8 cellular contexts compared by ENCODE assay signal in genomic region chr5:170254056-170254455, GRCh38. TPM values are rescaled to one million over a fixed set of nuclear protein-coding genes. Genes with fewer than 3 reads are reported as not detected.
DNase-seq lines count a peak whose midpoint lies in the region; ATAC-seq, FAIRE-seq and TF ChIP-seq lines count a peak whose summit lies in the region.

No MANE protein-coding gene starts in this region.

- H3K27me3 Mint-ChIP-seq in natural killer cell treated with Interleukin-12 subunit alpha and Interleukin-12 subunit beta and Interleukin-15 and Interleukin-18, amount 100 ng/mL, for 72 hours, result no peaks in the 10 kb centered on the region

- H3K9ac ChIP-seq in kidney (ENCODE audit: low read length in 2 of 2), result no peak overlapping the region

- peaks cover 74% of the 10 kb centered on the region for H3K36me3 Mint-ChIP-seq in natural killer cell treated with Interleukin-12 subunit alpha and Interleukin-12 subunit beta and Interleukin-15 and Interleukin-18, amount 100 ng/mL, for 72 hours

- TF ChIP-seq CTCF in BE2C (IDR thresholded peaks at IDR 0.05; ENCODE audit: low read depth, low read length), result no peak
- no peak for TF ChIP-seq CTCF in kidney (IDR thresholded peaks at IDR 0.05; ENCODE audit: borderline replicate concordance, extremely low read depth, insufficient read depth)

- peak overlapping the region; percentile 58 to 71 for H3K27ac Mint-ChIP-seq in natural killer cell treated with Interleukin-12 subunit alpha and Interleukin-12 subunit beta and Interleukin-15 and Interleukin-18, amount 100 ng/mL, for 72 hours

- no peak overlapping the region for H3K4me3 ChIP-seq in BE2C (ENCODE audit: low read depth, low read length)
- no peak overlapping the region for H3K4me3 ChIP-seq in kidney (ENCODE audit: low read length in 2 of 2)

- H3K4me1 ChIP-seq in BE2C (no peaks in the 10 kb centered on the region), kidney (ENCODE audit: control insufficient read depth in 1 of 2, insufficient read depth in 1 of 2, low read depth in 1 of 2, low read length in 2 of 2) (no peaks in the 10 kb centered on the region)

- no peak overlapping the region for H3K27ac ChIP-seq in kidney (ENCODE audit: low read depth in 2 of 2, low read length in 2 of 2)

- H3K9me3 ChIP-seq in BE2C, result no peaks in the 10 kb centered on the region
- no peaks in the 10 kb centered on the region for H3K9me3 ChIP-seq in kidney (ENCODE audit: control insufficient read depth in 1 of 2, low read length in 2 of 2)

- intact Hi-C loops in kidney (cut with DNase I) (no loop called here), Right ventricle myocardium inferior (cut with DNase I) (no loop called here)

- peaks cover 48 to 51% of the 10 kb centered on the region in 2 donors for H3K4me1 Mint-ChIP-seq in natural killer cell treated with Interleukin-12 subunit alpha and Interleukin-12 subunit beta and Interleukin-15 and Interleukin-18, amount 100 ng/mL, for 72 hours (ENCODE audit: low read depth in 2 of 2)

- FAIRE-seq in kidney (lab: Jason Lieb, UNC), result no peak

- H3K27me3 ChIP-seq in BE2C, result peaks cover 55% of the 10 kb centered on the region

- ATAC-seq in GM19455 (IDR thresholded peaks at IDR 0.05; ENCODE audit: unreplicated experiment) (peak; percentile 98), HG03378 (IDR thresholded peaks at IDR 0.05; ENCODE audit: unreplicated experiment) (peak; percentile 95), Right ventricle myocardium inferior (no peak)
- ATAC-seq in natural killer cell treated with Interleukin-12 subunit alpha and Interleukin-12 subunit beta and Interleukin-15 and Interleukin-18, amount 100 ng/mL, for 72 hours, result peak; percentile 80 to 87

- peak overlapping the region; percentile 34 for H3K4me3 Mint-ChIP-seq in natural killer cell treated with Interleukin-12 subunit alpha and Interleukin-12 subunit beta and Interleukin-15 and Interleukin-18, amount 100 ng/mL, for 72 hours

- H3K36me3 ChIP-seq in BE2C (no peaks in the 10 kb centered on the region), kidney (ENCODE audit: control insufficient read depth in 1 of 2, insufficient read depth in 2 of 2, low read length in 2 of 2) (peaks cover 0 to 3% of the 10 kb centered on the region in 2 donors)

- DNase-seq in activated T-cell treated with anti-CD3 and anti-CD28 coated beads for 4 hours (peak; percentile 50), BE2C (no peak), kidney (no peak), midbrain (lab: John Stamatoyannopoulos, UW) (no peak), Right ventricle myocardium inferior (ENCODE audit: missing footprints) (no peak)
- no peak for DNase-seq in natural killer cell treated with Interleukin-12 subunit alpha and Interleukin-12 subunit beta and Interleukin-15 and Interleukin-18, amount 100 ng/mL, for 72 hours (ENCODE audit: low spot score)

- H3K9me3 Mint-ChIP-seq in natural killer cell treated with Interleukin-12 subunit alpha and Interleukin-12 subunit beta and Interleukin-15 and Interleukin-18, amount 100 ng/mL, for 72 hours, result no peaks in the 10 kb centered on the region

RNA-seq across cellular contexts. Expression of gene C5orf58, which starts 21.3 kb away (rescaled TPM):
- not detected for total RNA-seq in natural killer cell treated with Interleukin-12 subunit alpha and Interleukin-12 subunit beta and Interleukin-15 and Interleukin-18, amount 100 ng/mL, for 72 hours
- polyA plus RNA-seq in BE2C (2012; ENCODE audit: insufficient read depth, insufficient read length, low read depth), result not detected
- total RNA-seq in kidney (not detected), Right ventricle myocardium inferior (not detected)
- not detected for polyA plus RNA-seq in kidney (ENCODE audit: insufficient read depth, low read depth, low replicate concordance)

RNA-seq across cellular contexts. Expression of gene LCP2, which starts 43.5 kb away (rescaled TPM):
- 100 to 1,000 TPM; 282 to 360 TPM for total RNA-seq in natural killer cell treated with Interleukin-12 subunit alpha and Interleukin-12 subunit beta and Interleukin-15 and Interleukin-18, amount 100 ng/mL, for 72 hours
- not detected for polyA plus RNA-seq in BE2C (2012; ENCODE audit: insufficient read depth, insufficient read length, low read depth)
- total RNA-seq in kidney (48.8 TPM), Right ventricle myocardium inferior (6.7 TPM)
- 4.6 TPM for polyA plus RNA-seq in kidney (ENCODE audit: insufficient read depth, low read depth, low replicate concordance)
